Comparison of ENCODE assay signal across 21 cellular contexts in genomic region chr2:119425620-119426395, GRCh38. TPM values are rescaled to one million over a fixed set of nuclear protein-coding genes. Genes with fewer than 3 reads are reported as not detected.
DNase-seq lines count a peak whose midpoint lies in the region; FAIRE-seq and TF ChIP-seq lines count a peak whose summit lies in the region.
"Had no signal": no experiment of that assay in that cellular context is flagged by ENCODE, and none has a peak within 500 bp of the region (broad histone marks: within the 10 kb centered on the region; RNA-seq: fewer than 3 reads in every experiment).

No MANE protein-coding gene starts in this region.

- TF ChIP-seq EP300 in tibial nerve (IDR thresholded peaks at IDR 0.05) = no peak

- H3K27ac Mint-ChIP-seq in activated CD4-positive, alpha-beta memory T cell treated with anti-CD3 and anti-CD28 coated beads for 36 hours = no peak overlapping the region
- H3K27ac Mint-ChIP-seq: activated CD4-positive, alpha-beta T cell treated with anti-CD3 and anti-CD28 coated beads, Interleukin-2, amount 10 ng/mL, durations not matched to agents 7 days and 5 days; activated T-cell treated with anti-CD3 and anti-CD28 coated beads, Interleukin-2, amount 50 U/mL, for 24 hours; GM23338 had no signal

- DNase-seq in HT-29 (ENCODE audit: low spot score) (peak; percentile 71), mesenteric fat pad (ENCODE audit: low spot score) (peak; percentile 57), tibial nerve (ENCODE audit: low spot score in 2 of 2) (no peak), SW 1271 (lab: John Stamatoyannopoulos, UW) (no peak), AG20443 (ENCODE audit: low spot score) (no peak)
- no peak for DNase-seq in activated CD4-positive, alpha-beta memory T cell treated with anti-CD3 and anti-CD28 coated beads for 36 hours
- DNase-seq: activated CD4-positive, alpha-beta T cell treated with anti-CD3 and anti-CD28 coated beads, Interleukin-2, amount 10 ng/mL, durations not matched to agents 7 days and 5 days; activated naive CD4-positive, alpha-beta T cell treated with anti-CD3 and anti-CD28 coated beads, Interleukin-2, amount 50 U/mL, for 16 hours; activated T-cell treated with anti-CD3 and anti-CD28 coated beads, Interleukin-2, amount 50 U/mL, for 24 hours; dermis blood vessel endothelial cell; DMS79; glutamatergic neuron; Karpas-422; midbrain; NCI-H1417 treated with DMSO at 0.1 percent for 48 hours; RPMI8226; stimulated activated CD4-positive, alpha-beta T cell treated with anti-CD3 and anti-CD28 coated beads, Interleukin-4, amount 100 ng/mL, for 1 hour had no signal

- intact Hi-C loops in activated CD4-positive, alpha-beta memory T cell treated with anti-CD3 and anti-CD28 coated beads for 36 hours (cut with micrococcal nuclease) = no loop called here

- no peak for TF ChIP-seq POLR2A in tibial nerve (IDR thresholded peaks at IDR 0.05)

- H3K4me3 ChIP-seq in tibial nerve = no peak overlapping the region
- H3K4me3 ChIP-seq: body of pancreas, GM23338, suprapubic skin had no signal

- no peaks in the 10 kb centered on the region for H3K27me3 ChIP-seq in tibial nerve
- H3K27me3 ChIP-seq: body of pancreas, suprapubic skin had no signal

- H3K27me3 Mint-ChIP-seq in activated CD4-positive, alpha-beta memory T cell treated with anti-CD3 and anti-CD28 coated beads for 36 hours = peaks cover 60% of the 10 kb centered on the region

- no peak for TF ChIP-seq CTCF in tibial nerve (IDR thresholded peaks at IDR 0.05)

- peaks cover 2% of the 10 kb centered on the region for H3K9me3 Mint-ChIP-seq in activated CD4-positive, alpha-beta memory T cell treated with anti-CD3 and anti-CD28 coated beads for 36 hours

- H3K4me1 Mint-ChIP-seq in activated CD4-positive, alpha-beta memory T cell treated with anti-CD3 and anti-CD28 coated beads for 36 hours (ENCODE audit: low read depth) = no peaks in the 10 kb centered on the region
- H3K4me1 Mint-ChIP-seq: activated CD4-positive, alpha-beta T cell treated with anti-CD3 and anti-CD28 coated beads, Interleukin-2, amount 10 ng/mL, durations not matched to agents 7 days and 5 days had no signal

- peaks cover 0 to 5% (median 0%) of the 10 kb centered on the region in 4 donors for H3K9me3 ChIP-seq in tibial nerve
- H3K9me3 ChIP-seq: body of pancreas, suprapubic skin had no signal

- H3K36me3 Mint-ChIP-seq in activated CD4-positive, alpha-beta memory T cell treated with anti-CD3 and anti-CD28 coated beads for 36 hours = no peaks in the 10 kb centered on the region

- POLR2A ChIA-PET in activated CD4-positive, alpha-beta memory T cell treated with anti-CD3 and anti-CD28 coated beads for 36 hours (lab: Charles Lee) = no interaction called here

- H3K27ac ChIP-seq in tibial nerve = peak overlapping the region in 3 of 4 donors; percentile 25 to 62 (median 43)
- H3K27ac ChIP-seq: suprapubic skin had no signal

- 71 to 73% methylated on average over 7 of the region's 7 CpGs for WGBS in tibial nerve, 2 donors

- peaks cover 0 to 41% (median 12%) of the 10 kb centered on the region in 4 donors for H3K4me1 ChIP-seq in tibial nerve

- H3K4me3 Mint-ChIP-seq in activated CD4-positive, alpha-beta memory T cell treated with anti-CD3 and anti-CD28 coated beads for 36 hours = no peak overlapping the region
- H3K4me3 Mint-ChIP-seq: activated CD4-positive, alpha-beta T cell treated with anti-CD3 and anti-CD28 coated beads, Interleukin-2, amount 10 ng/mL, durations not matched to agents 7 days and 5 days; activated T-cell treated with anti-CD3 and anti-CD28 coated beads, Interleukin-2, amount 50 U/mL, for 24 hours; GM23338 had no signal

- CTCF ChIA-PET in activated CD4-positive, alpha-beta memory T cell treated with anti-CD3 and anti-CD28 coated beads for 36 hours (lab: Charles Lee) = no interaction called here

- H3K36me3 ChIP-seq in tibial nerve = no peaks in the 10 kb centered on the region
- H3K36me3 ChIP-seq: suprapubic skin had no signal

- peak; percentile 43 for FAIRE-seq in colon (lab: Jason Lieb, UNC)

RNA-seq across cellular contexts. Expression of gene TMEM37, which starts 5.8 kb away (rescaled TPM):
- 0.70 and 2.1 TPM in 2 replicates for total RNA-seq in HT-29 (2014; rRNA removed; shearing (Covaris generic))
- total RNA-seq in mesenteric fat pad (56.4 TPM), tibial nerve (10 to 100 TPM in 2 of 4 donors, 1 to 10 TPM in 2; 3.7 to 15.3 (median 8.8) TPM)
- total RNA-seq in activated CD4-positive, alpha-beta memory T cell treated with anti-CD3 and anti-CD28 coated beads for 36 hours = not detected
- total RNA-seq: activated CD4-positive, alpha-beta T cell treated with anti-CD3 and anti-CD28 coated beads, Interleukin-2, amount 10 ng/mL, durations not matched to agents 7 days and 5 days had no signal

RNA-seq across cellular contexts. Expression of gene DBI, which starts 59.0 kb away (rescaled TPM):
- 152 and 179 TPM in 2 replicates for total RNA-seq in HT-29 (2014; rRNA removed; shearing (Covaris generic))
- total RNA-seq in mesenteric fat pad (268 TPM), tibial nerve (100 to 1,000 TPM in 2 of 4 donors, 10 to 100 TPM in 2; 73.7 to 135 (median 105) TPM)
- total RNA-seq in activated CD4-positive, alpha-beta memory T cell treated with anti-CD3 and anti-CD28 coated beads for 36 hours = 100 to 1,000 TPM; 149 to 150 TPM

RNA-seq across cellular contexts. Expression of gene C2orf76, which starts 59.2 kb away (rescaled TPM):
- total RNA-seq in HT-29 (2014; rRNA removed; shearing (Covaris generic)) = 0.25 and 2.8 TPM in 2 replicates
- total RNA-seq in mesenteric fat pad (12.5 TPM), tibial nerve (10 to 100 TPM in 2 of 4 donors, 1 to 10 TPM in 2; 1.4 to 14.2 (median 9.4) TPM)
- 10 to 100 TPM; 10.5 to 11.5 TPM for total RNA-seq in activated CD4-positive, alpha-beta memory T cell treated with anti-CD3 and anti-CD28 coated beads for 36 hours

Comparison
In these comparisons a context has a peak if more than half of its experiments do, and no peak if none do; other contexts are left out.
1. DNase-seq: peak in HT-29 (single experiment) and mesenteric fat pad (single experiment); none in tibial nerve (0 of 2), activated CD4-positive, alpha-beta memory T cell treated with anti-CD3 and anti-CD28 coated beads for 36 hours (single experiment), SW 1271 (0 of 2) and AG20443 (single experiment).